In genomic region chr3:194160158-194160557, GRCh38 we compare ENCODE assay signal across 12 cellular contexts. TPM values are rescaled to one million over a fixed set of nuclear protein-coding genes. Genes with fewer than 3 reads are reported as not detected.
"Had no signal": no experiment of that assay in that cellular context is flagged by ENCODE, and none has a peak within 500 bp of the region (broad histone marks: within the 10 kb centered on the region; RNA-seq: fewer than 3 reads in every experiment).

No MANE protein-coding gene starts in this region.

- H3K9me3 Mint-ChIP-seq: activated T-cell treated with anti-CD3 and anti-CD28 coated beads, Interleukin-2, amount 50 U/mL, for 4 hours; stimulated activated naive CD8-positive, alpha-beta T cell treated with anti-CD3 and anti-CD28 coated beads, Interleukin-15, Interleukin-2, amounts not matched to agents 100 ng/mL and 50 ng/mL, for 24 hours had no signal

- ATAC-seq: activated T-cell treated with anti-CD3 and anti-CD28 coated beads, Interleukin-2, amount 50 U/mL, for 4 hours; heart right ventricle; naive thymus-derived CD8-positive, alpha-beta T cell had no signal

- DNase-seq: activated CD4-positive, alpha-beta T cell treated with anti-CD3 and anti-CD28 coated beads for 1 hour; activated CD4-positive, alpha-beta T cell treated with anti-CD3 and anti-CD28 coated beads, Interleukin-2, amount 50 U/mL, for 48 hours; activated gamma-delta T cell treated with Interleukin-2 at 50 U/mL for 16 hours; activated T-cell treated with anti-CD3 and anti-CD28 coated beads, Interleukin-2, amount 50 U/mL, for 4 hours; aorta; heart right ventricle; naive thymus-derived CD8-positive, alpha-beta T cell; stimulated activated CD4-positive, alpha-beta T cell treated with anti-CD3 and anti-CD28 coated beads, Interleukin-15, amount 100 ng/mL, for 24 hours; stimulated activated CD4-positive, alpha-beta T cell treated with anti-CD3 and anti-CD28 coated beads, Interleukin-4, amount 100 ng/mL, for 24 hours had no signal

- H3K36me3 ChIP-seq: heart right ventricle had no signal

- H3K27ac ChIP-seq: heart right ventricle had no signal

- H3K36me3 Mint-ChIP-seq: naive thymus-derived CD8-positive, alpha-beta T cell had no signal

- H3K27ac Mint-ChIP-seq: naive thymus-derived CD8-positive, alpha-beta T cell; stimulated activated naive CD8-positive, alpha-beta T cell treated with anti-CD3 and anti-CD28 coated beads, Interleukin-15, Interleukin-2, amounts not matched to agents 100 ng/mL and 50 ng/mL, for 24 hours had no signal

- H3K4me3 Mint-ChIP-seq: activated T-cell treated with anti-CD3 and anti-CD28 coated beads, Interleukin-2, amount 50 U/mL, for 4 hours; naive thymus-derived CD8-positive, alpha-beta T cell; stimulated activated naive CD8-positive, alpha-beta T cell treated with anti-CD3 and anti-CD28 coated beads, Interleukin-15, Interleukin-2, amounts not matched to agents 100 ng/mL and 50 ng/mL, for 24 hours had no signal

- H3K9me3 ChIP-seq: heart right ventricle had no signal

- H3K4me3 ChIP-seq: heart right ventricle had no signal

- FAIRE-seq: colon, frontal cortex had no signal

- H3K4me1 Mint-ChIP-seq: naive thymus-derived CD8-positive, alpha-beta T cell had no signal

RNA-seq across cellular contexts. Expression of gene HES1, which starts 24.2 kb away (rescaled TPM):
- total RNA-seq: naive thymus-derived CD8-positive, alpha-beta T cell had no signal
- polyA plus RNA-seq: naive thymus-derived CD8-positive, alpha-beta T cell had no signal
